1 cellular context compared by ENCODE assay signal in genomic region chr6:63824722-63825121, GRCh38.
TF ChIP-seq lines count a peak whose summit lies in the region.

No MANE protein-coding gene starts in this region.

TF ChIP-seq in H1, 55 proteins besides CTCF, POLR2A, EP300 and RAD21 (continued from another document):
- TF ChIP-seq ATF3 (IDR thresholded peaks at IDR 0.05; ENCODE audit: insufficient read depth, low read depth, low read length) (no peak), FOSL1 (IDR thresholded peaks at IDR 0.05; ENCODE audit: insufficient read depth, low read depth, low read length) (no peak), SIX5 (IDR thresholded peaks at IDR 0.05; ENCODE audit: low read depth, low read length) (no peak), CHD1 (IDR thresholded peaks at IDR 0.05; ENCODE audit: low read depth, low read length) (no peak), SP4 (IDR thresholded peaks at IDR 0.05; ENCODE audit: low read length) (no peak), TEAD4 (IDR thresholded peaks at IDR 0.05; ENCODE audit: low read depth, low read length) (no peak), PHF8 (conservative IDR thresholded peaks at IDR 0.05; ENCODE audit: low read depth, low read length) (no peak), SRF (IDR thresholded peaks at IDR 0.05; ENCODE audit: low read depth, low read length) (no peak), E2F6 (IDR thresholded peaks at IDR 0.05) (no peak), MAFK (IDR thresholded peaks at IDR 0.05; ENCODE audit: low read depth, low read length) (no peak), CBX8 (IDR thresholded peaks at IDR 0.05; ENCODE audit: borderline replicate concordance, low read depth, low read length) (no peak), SAP30 (IDR thresholded peaks at IDR 0.05; ENCODE audit: insufficient read depth, insufficient replicate concordance, low read length) (no peak), CREB1 (IDR thresholded peaks at IDR 0.05) (no peak), SP2 (IDR thresholded peaks at IDR 0.05; ENCODE audit: low read length) (no peak), SUZ12 (IDR thresholded peaks at IDR 0.05; ENCODE audit: low read length) (no peak), CBX5 (IDR thresholded peaks at IDR 0.05; ENCODE audit: low read depth, low read length) (no peak)
- TF ChIP-seq, protein P1, sequence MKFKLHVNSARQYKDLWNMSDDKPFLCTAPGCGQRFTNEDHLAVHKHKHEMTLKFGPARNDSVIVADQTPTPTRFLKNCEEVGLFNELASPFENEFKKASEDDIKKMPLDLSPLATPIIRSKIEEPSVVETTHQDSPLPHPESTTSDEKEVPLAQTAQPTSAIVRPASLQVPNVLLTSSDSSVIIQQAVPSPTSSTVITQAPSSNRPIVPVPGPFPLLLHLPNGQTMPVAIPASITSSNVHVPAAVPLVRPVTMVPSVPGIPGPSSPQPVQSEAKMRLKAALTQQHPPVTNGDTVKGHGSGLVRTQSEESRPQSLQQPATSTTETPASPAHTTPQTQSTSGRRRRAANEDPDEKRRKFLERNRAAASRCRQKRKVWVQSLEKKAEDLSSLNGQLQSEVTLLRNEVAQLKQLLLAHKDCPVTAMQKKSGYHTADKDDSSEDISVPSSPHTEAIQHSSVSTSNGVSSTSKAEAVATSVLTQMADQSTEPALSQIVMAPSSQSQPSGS (IDR thresholded peaks at IDR 0.05; ENCODE audit: low read length): no peak
TF ChIP-seq in H1: peak in this region for 0.
